In genomic region chr9:10548348-10548747, GRCh38 we compare ENCODE assay signal across 35 cellular contexts.
"Had no signal": no experiment of that assay in that cellular context is flagged by ENCODE, and none has a peak within 500 bp of the region (broad histone marks: within the 10 kb centered on the region; RNA-seq: fewer than 3 reads in every experiment).

No MANE protein-coding gene starts in this region.

- H3K4me3 ChIP-seq: MG63 had no signal

- H3K9me3 ChIP-seq: MG63 had no signal

- H3K27me3 ChIP-seq: MG63 had no signal

- DNase-seq: Karpas-422, Kasumi-1, MG63, MM.1S, MV-4-11, NCI-H1048, NCI-H1092, NCI-H1092 treated with DMSO at 0.1 percent for 48 hours, NCI-H1105, NCI-H1105 treated with DMSO at 0.1 percent for 48 hours, NCI-H1417, NCI-H1417 treated with DMSO at 0.1 percent for 48 hours, NCI-H1436, NCI-H1436 treated with DMSO at 0.1 percent for 48 hours, NCI-H146, NCI-H1694, NCI-H1694 treated with DMSO at 0.1 percent for 48 hours, NCI-H187, NCI-H187 treated with DMSO at 0.1 percent for 48 hours, NCI-H1930, NCI-H2029, NCI-H2029 treated with DMSO at 0.1 percent for 48 hours, NCI-H2081, NCI-H2081 treated with DMSO at 0.1 percent for 48 hours, NCI-H2107, NCI-H2171, NCI-H2171 treated with DMSO at 0.1 percent for 48 hours, NCI-H2227 treated with DMSO at 0.1 percent for 48 hours, NCI-H226, NCI-H345, NCI-H446, NCI-H446 treated with DMSO at 0.1 percent for 48 hours, NCI-H510A, NCI-H510A treated with DMSO at 0.1 percent for 48 hours, NCI-H524 had no signal

- H3K36me3 ChIP-seq: MG63 had no signal
